Comparison of ENCODE assay signal across 13 cellular contexts in the genomic region with DNA sequence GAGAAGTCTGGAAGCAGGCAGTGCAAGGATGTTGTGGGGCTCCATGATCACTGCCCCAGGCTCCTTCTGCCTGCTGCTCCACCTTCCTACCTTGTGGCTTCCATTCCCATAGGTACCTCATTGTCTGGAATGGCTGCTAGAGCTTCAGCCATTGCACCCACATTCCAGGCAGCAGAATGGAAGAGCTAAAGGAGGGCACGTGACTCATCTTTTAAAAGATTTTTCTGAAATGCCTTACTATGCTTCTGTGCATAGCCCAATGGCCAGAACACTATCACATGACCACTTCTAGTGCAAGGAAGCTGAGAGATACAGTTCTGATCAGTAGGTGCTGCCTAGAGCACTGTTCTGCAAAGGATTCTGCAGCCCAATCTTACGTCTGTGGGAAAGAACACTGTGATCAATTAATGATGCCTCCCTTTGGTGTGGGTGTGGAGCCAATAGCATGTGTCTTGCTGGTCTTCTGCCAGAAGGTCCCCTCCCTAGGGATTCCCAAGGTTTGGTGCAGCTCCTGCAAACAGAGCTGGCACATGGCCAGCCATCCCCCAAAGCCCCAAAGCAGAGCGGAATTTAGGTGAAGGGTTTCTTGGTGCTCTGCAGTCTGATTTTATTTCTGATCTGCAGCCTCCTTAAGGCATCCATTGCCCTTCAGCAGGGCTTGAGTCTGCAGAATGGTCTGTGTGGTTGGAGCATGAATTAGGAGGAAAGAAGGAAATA. TPM values are rescaled to one million over a fixed set of nuclear protein-coding genes. Genes with fewer than 3 reads are reported as not detected.
A peak's percentile ranks its signal among the peaks of the same experiment; 100 is the strongest.
DNase-seq lines count a peak whose midpoint lies in the region; ATAC-seq, FAIRE-seq and TF ChIP-seq lines count a peak whose summit lies in the region.
"Had no signal": no experiment of that assay in that cellular context is flagged by ENCODE, and none has a peak within 500 bp of the region (broad histone marks: within the 10 kb centered on the region; RNA-seq: fewer than 3 reads in every experiment).

No MANE protein-coding gene starts in this region.

- no peak overlapping the region for H2AFZ ChIP-seq in neuronal stem cell (ENCODE audit: low read length)
- no peak overlapping the region for H2AFZ ChIP-seq in H9 (ENCODE audit: low read length)

- no peaks in the 10 kb centered on the region for H3K27me3 ChIP-seq in bronchial epithelial cell (ENCODE audit: control insufficient read depth, insufficient read depth, low read length)
- no peaks in the 10 kb centered on the region for H3K27me3 ChIP-seq in neuronal stem cell (ENCODE audit: control insufficient read depth in 3 of 3, insufficient read depth in 3 of 3, low read depth in 1 of 3, low read length in 3 of 3)
- H3K27me3 ChIP-seq in H9 (ENCODE audit: insufficient read depth, low read length) = no peaks in the 10 kb centered on the region

- H3K27ac Mint-ChIP-seq in activated CD8-positive, alpha-beta memory T cell treated with anti-CD3 and anti-CD28 coated beads, Interleukin-2, amount 10 ng/mL, durations not matched to agents 7 days and 5 days = no peak overlapping the region
- H3K27ac Mint-ChIP-seq in H9 = peak overlapping the region in 1 of 3 experiments; percentile 41; a peak in 3 of 7 replicates

- H3K4ac ChIP-seq in neuronal stem cell (ENCODE audit: low read length) (peak overlapping the region; percentile 47), H9 (ENCODE audit: low read depth, low read length) (no peak overlapping the region)

- no peak for TF ChIP-seq POLR2A in A549 (IDR thresholded peaks at IDR 0.05; ENCODE audit: low read length)

- TF ChIP-seq CTCF in A549 (IDR thresholded peaks at IDR 0.05) = no peak
- TF ChIP-seq CTCF in bronchial epithelial cell (IDR thresholded peaks at IDR 0.05; ENCODE audit: insufficient read depth, low read length, severe bottlenecking) = no peak
- TF ChIP-seq CTCF in H9 (conservative IDR thresholded peaks at IDR 0.05) = no peak
- TF ChIP-seq CTCF in foreskin fibroblast (IDR thresholded peaks at IDR 0.05; ENCODE audit: low read depth, low read length) = no peak

- H3K9ac ChIP-seq in neuronal stem cell (ENCODE audit: low read depth, low read length, poor library complexity) (no peak overlapping the region), H9 (ENCODE audit: extremely low read depth, insufficient read length, low read length) (no peak overlapping the region)

- no peak overlapping the region for H3K4me3 Mint-ChIP-seq in activated CD8-positive, alpha-beta memory T cell treated with anti-CD3 and anti-CD28 coated beads, Interleukin-2, amount 10 ng/mL, durations not matched to agents 7 days and 5 days
- H3K4me3 Mint-ChIP-seq in H9 = no peak overlapping the region

- H3K18ac ChIP-seq in neuronal stem cell (ENCODE audit: low read length) (peak overlapping the region; percentile 25), H9 (ENCODE audit: insufficient read length, low read depth, low read length) (no peak overlapping the region)

- FAIRE-seq in A549 (lab: Jason Lieb, UNC) = no peak
- FAIRE-seq in bronchial epithelial cell (lab: Jason Lieb, UNC) = peak; percentile 47

- H3K4me1 ChIP-seq in A549 = no peaks in the 10 kb centered on the region
- H3K4me1 ChIP-seq in neuronal stem cell (ENCODE audit: control insufficient read depth in 2 of 2, insufficient read depth in 1 of 2, low read depth in 1 of 2, low read length in 2 of 2) = peaks cover 67 to 70% of the 10 kb centered on the region in 2 donors
- H3K4me1 ChIP-seq in H9 (ENCODE audit: insufficient read depth, low read length) = peaks cover 11% of the 10 kb centered on the region; the same call in 1 of the 2 replicates

- H4K8ac ChIP-seq in neuronal stem cell (ENCODE audit: low read depth, low read length) (no peak overlapping the region), H9 (replicated peaks; ENCODE audit: insufficient read length, low read depth, low read length) (no peak overlapping the region)

- H3K4me2 ChIP-seq in A549 (no peak overlapping the region), neuronal stem cell (ENCODE audit: insufficient read depth, low read length, poor library complexity, severe bottlenecking) (no peak overlapping the region), H9 (ENCODE audit: insufficient read depth, insufficient read length, low read length) (no peak overlapping the region)

- CTCF ChIA-PET in A549 (lab: Yijun Ruan, JAX) = no interaction called here
- CTCF ChIA-PET in activated CD8-positive, alpha-beta memory T cell treated with anti-CD3 and anti-CD28 coated beads, Interleukin-2, amount 10 ng/mL, durations not matched to agents 7 days and 5 days (lab: Charles Lee) = interaction anchor here (1.8 kb wide), 1 partner anchor 20 kb away, joined by 4 read pairs; no protein-coding TSS in a partner anchor

- no peak overlapping the region for H3T11ph ChIP-seq in H9 (ENCODE audit: low read length)

- no peak for TF ChIP-seq EP300 in A549 (IDR thresholded peaks at IDR 0.05)

- H2BK15ac ChIP-seq in neuronal stem cell (ENCODE audit: low read length) (peak overlapping the region; percentile 17), H9 (ENCODE audit: low read depth, low read length) (no peak overlapping the region)

- DNase-seq in A549 (ENCODE audit: low read depth in 1 of 2, low spot score in 1 of 2) (no peak), LHCN-M2 (ENCODE audit: low read depth) (peak; percentile 30), bronchial epithelial cell (ENCODE audit: low read depth) (no peak), neuronal stem cell (ENCODE audit: low spot score) (no peak), H9 (no peak), foreskin fibroblast (no peak)
- DNase-seq in activated CD8-positive, alpha-beta memory T cell treated with anti-CD3 and anti-CD28 coated beads, Interleukin-2, amount 10 ng/mL, durations not matched to agents 7 days and 5 days = no peak
- DNase-seq: AML-193, Caco-2, H7, IMR-90, NCI-H1930, NCI-H526 treated with DMSO at 0.1 percent for 48 hours had no signal

- H3K14ac ChIP-seq in neuronal stem cell (ENCODE audit: low read length) = no peak overlapping the region
- no peak overlapping the region for H3K14ac ChIP-seq in H9 (ENCODE audit: insufficient read depth, low read length)

- H3K79me2 ChIP-seq in H9 (ENCODE audit: insufficient read depth, low read length) = no peaks in the 10 kb centered on the region

- no peaks in the 10 kb centered on the region for H3K4me1 Mint-ChIP-seq in activated CD8-positive, alpha-beta memory T cell treated with anti-CD3 and anti-CD28 coated beads, Interleukin-2, amount 10 ng/mL, durations not matched to agents 7 days and 5 days
- H3K4me1 Mint-ChIP-seq in H9 = peaks cover 70 to 73% of the 10 kb centered on the region in 2 experiments

- WGBS in A549 (ENCODE audit: missing lambda C conversion rate) = 56% methylated on average over 3 of the region's 3 CpGs
- WGBS in neuronal stem cell (ENCODE audit: extremely low coverage in 2 of 2, insufficient read length in 2 of 2, insufficient replicate concordance in 1 of 2), 2 donors = no CpG with 5 or more reads among the region's 3 CpGs
- no CpG with 5 or more reads among the region's 3 CpGs for WGBS in H9 (ENCODE audit: extremely low coverage, insufficient read length, low lambda C conversion rate)

- no peaks in the 10 kb centered on the region for H3K36me3 Mint-ChIP-seq in activated CD8-positive, alpha-beta memory T cell treated with anti-CD3 and anti-CD28 coated beads, Interleukin-2, amount 10 ng/mL, durations not matched to agents 7 days and 5 days
- H3K36me3 Mint-ChIP-seq in H9 (ENCODE audit: insufficient read depth in 1 of 3, low read depth in 3 of 3) = no peaks in the 10 kb centered on the region; a peak in 1 of 7 replicates

- H4K20me1 ChIP-seq in H9 (ENCODE audit: control insufficient read depth, insufficient read depth, insufficient read length) = no peaks in the 10 kb centered on the region

- no peaks in the 10 kb centered on the region for H3K23me2 ChIP-seq in H9 (ENCODE audit: insufficient read length, low read depth, low read length, poor library complexity, severe bottlenecking)

- H3K79me1 ChIP-seq in neuronal stem cell (ENCODE audit: low read depth, low read length) (peaks cover 15% of the 10 kb centered on the region), H9 (ENCODE audit: insufficient read depth, low read depth, low read length, poor library complexity, severe bottlenecking) (no peaks in the 10 kb centered on the region)

- H3K23ac ChIP-seq in neuronal stem cell (ENCODE audit: low read depth, low read length, poor library complexity) = no peak overlapping the region
- H3K23ac ChIP-seq in H9 (ENCODE audit: insufficient read length, low read depth, low read length) = no peak overlapping the region

- H3K56ac ChIP-seq in H9 (ENCODE audit: insufficient read length, low read depth, low read length) = no peak overlapping the region

- peaks cover 5% of the 10 kb centered on the region for H3K27me3 Mint-ChIP-seq in activated CD8-positive, alpha-beta memory T cell treated with anti-CD3 and anti-CD28 coated beads, Interleukin-2, amount 10 ng/mL, durations not matched to agents 7 days and 5 days
- no peaks in the 10 kb centered on the region; the same call in 1 of the 2 replicates for H3K27me3 Mint-ChIP-seq in H9 (ENCODE audit: low read depth)

- H2BK12ac ChIP-seq in neuronal stem cell (ENCODE audit: low read length) (no peak overlapping the region), H9 (ENCODE audit: insufficient read length, low read depth, low read length) (no peak overlapping the region)

- H2BK5ac ChIP-seq in neuronal stem cell (ENCODE audit: low read length) (peak overlapping the region; percentile 45), H9 (ENCODE audit: insufficient read length, low read length) (no peak overlapping the region)

- H3K27ac ChIP-seq in A549 (no peak overlapping the region), neuronal stem cell (replicated peaks; ENCODE audit: low read length) (peak overlapping the region; percentile 64), H9 (ENCODE audit: insufficient read length, low read depth, low read length) (no peak overlapping the region)

- POLR2A ChIA-PET in A549 (lab: Yijun Ruan, JAX) = no interaction called here

- TF ChIP-seq RAD21 in A549 (conservative IDR thresholded peaks at IDR 0.05 in 1 of 2, IDR thresholded peaks at IDR 0.05 in 1 of 2) = no peak

- H4K5ac ChIP-seq in H9 (ENCODE audit: insufficient read length, low read depth, low read length) = no peak overlapping the region

- H3K36me3 ChIP-seq in bronchial epithelial cell (ENCODE audit: control insufficient read depth, insufficient read depth, low read length) (no peaks in the 10 kb centered on the region), neuronal stem cell (replicated peaks in 1 of 2; ENCODE audit: control insufficient read depth in 2 of 2, insufficient read depth in 2 of 2, low read length in 2 of 2) (peaks cover 0 to 85% of the 10 kb centered on the region in 2 donors)

- H2BK120ac ChIP-seq in neuronal stem cell (ENCODE audit: low read depth, low read length) = peak overlapping the region; percentile 12
- no peak overlapping the region for H2BK120ac ChIP-seq in H9 (ENCODE audit: low read depth, low read length, poor library complexity, severe bottlenecking)

- H3K9me3 ChIP-seq in A549 (no peaks in the 10 kb centered on the region), neuronal stem cell (replicated peaks in 1 of 2; ENCODE audit: control insufficient read depth in 2 of 2, insufficient read depth in 1 of 2, low read depth in 1 of 2, low read length in 2 of 2) (no peaks in the 10 kb centered on the region), H9 (ENCODE audit: control insufficient read depth, low read depth, low read length) (no peaks in the 10 kb centered on the region)
- H3K9me3 ChIP-seq: Caco-2 had no signal

- H4K91ac ChIP-seq in neuronal stem cell (ENCODE audit: low read depth, low read length, poor library complexity) (no peak overlapping the region), H9 (ENCODE audit: insufficient read length, low read depth, low read length) (no peak overlapping the region)

- H3K9me3 Mint-ChIP-seq in activated CD8-positive, alpha-beta memory T cell treated with anti-CD3 and anti-CD28 coated beads, Interleukin-2, amount 10 ng/mL, durations not matched to agents 7 days and 5 days (ENCODE audit: low read depth) = no peaks in the 10 kb centered on the region
- no peaks in the 10 kb centered on the region; a peak in 1 of 5 replicates for H3K9me3 Mint-ChIP-seq in H9

- no peak overlapping the region for H3K4me3 ChIP-seq in A549
- no peak overlapping the region for H3K4me3 ChIP-seq in bronchial epithelial cell (ENCODE audit: low read depth, low read length)
- no peak overlapping the region for H3K4me3 ChIP-seq in neuronal stem cell (ENCODE audit: low read length in 2 of 2)
- no peak overlapping the region for H3K4me3 ChIP-seq in foreskin fibroblast (ENCODE audit: low read depth in 1 of 2, low read length in 2 of 2)

- H2BK20ac ChIP-seq in H9 (ENCODE audit: low read depth, low read length, poor library complexity, severe bottlenecking) = no peak overlapping the region

- no peak for ATAC-seq in A549
- no peak for ATAC-seq in activated CD8-positive, alpha-beta memory T cell treated with anti-CD3 and anti-CD28 coated beads, Interleukin-2, amount 10 ng/mL, durations not matched to agents 7 days and 5 days

- peak overlapping the region; percentile 44 for H2AK5ac ChIP-seq in neuronal stem cell (ENCODE audit: low read depth, low read length)
- H2AK5ac ChIP-seq in H9 (ENCODE audit: insufficient read length, low read length) = no peak overlapping the region

RNA-seq across cellular contexts. Expression of a gene that starts 34.3 kb away (rescaled TPM):
- 0.03 TPM in 1 of 2 replicates, not detected in the other for polyA plus RNA-seq in A549 (2011; rRNA removed)
- polyA plus RNA-seq in A549 (2012; cell fraction: cytosol; rRNA removed) = 0.01 and 0.06 TPM in 2 replicates
- 0.02 and 0.10 TPM in 2 replicates for polyA plus RNA-seq in A549 (2012; cell fraction: nucleus; rRNA removed)
- 0.04 to 0.05 TPM (median 0.05 TPM) in 3 replicates for polyA plus RNA-seq in A549 (2017; fragmentation: RNase III; extraction: RNeasy Plus Mini Kit Qiagen cat#74134 plus additional on column Dnase treatment)
- not detected in 2 replicates for polyA minus RNA-seq in A549 (2011; rRNA and poly(A)+ RNA removed)
- total RNA-seq in LHCN-M2 (2014; rRNA removed) = 0.52 and 0.58 TPM in 2 replicates
- 0.36 TPM for polyA plus RNA-seq in LHCN-M2 (2012)
- 0.26 and 0.38 TPM in 2 replicates for total RNA-seq in bronchial epithelial cell
- 19.8 TPM for polyA plus RNA-seq in neuronal stem cell (2013, experiment 1 of 2)
- polyA plus RNA-seq in neuronal stem cell (2013, experiment 2 of 2) = 19.2 TPM
- under 1 TPM in 1 of 2 experiments, not detected in 1; 0.28 TPM for total RNA-seq in activated CD8-positive, alpha-beta memory T cell treated with anti-CD3 and anti-CD28 coated beads, Interleukin-2, amount 10 ng/mL, durations not matched to agents 7 days and 5 days
- 6.0 and 6.2 TPM in 2 replicates for total RNA-seq in H9 (2021)
- total RNA-seq: Caco-2, IMR-90 had no signal
- polyA plus RNA-seq: IMR-90 had no signal
